In the genomic region with DNA sequence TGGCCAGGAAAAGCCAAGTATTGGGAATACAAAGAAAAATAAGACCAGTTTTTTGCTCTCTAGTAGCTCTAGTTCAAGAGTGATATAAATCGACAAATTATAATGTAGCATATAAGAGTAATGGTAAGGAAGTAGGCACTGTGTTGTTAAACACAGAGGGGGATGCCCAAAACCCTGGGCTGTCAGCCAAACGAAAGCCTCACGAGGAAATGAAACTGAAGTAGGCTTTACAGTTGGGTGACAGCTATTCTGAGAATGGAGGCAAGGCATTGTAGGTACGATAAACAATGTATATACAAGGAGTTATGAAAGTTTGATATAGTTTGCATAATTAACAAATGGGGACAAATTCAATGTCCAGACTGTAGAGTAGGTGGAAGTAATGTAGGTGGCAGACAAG, we compare ENCODE assay signal across 10 cellular contexts.
DNase-seq lines count a peak whose midpoint lies in the region; ATAC-seq and TF ChIP-seq lines count a peak whose summit lies in the region.
"Had no signal": no experiment of that assay in that cellular context is flagged by ENCODE, and none has a peak within 500 bp of the region (broad histone marks: within the 10 kb centered on the region; RNA-seq: fewer than 3 reads in every experiment).

No MANE protein-coding gene starts in this region.

- no peaks in the 10 kb centered on the region for H3K9me3 ChIP-seq in DOHH2 (ENCODE audit: control insufficient read depth, insufficient read depth, low read length)
- no peaks in the 10 kb centered on the region for H3K9me3 ChIP-seq in OCI-LY3 (ENCODE audit: insufficient read depth, low read length)
- no peaks in the 10 kb centered on the region for H3K9me3 ChIP-seq in vagina

- no peak overlapping the region for H2AFZ ChIP-seq in OCI-LY3 (ENCODE audit: low read depth, low read length)

- H3F3A ChIP-seq in DOHH2 (ENCODE audit: control insufficient read depth, insufficient read depth), result no peaks in the 10 kb centered on the region

- no peaks in the 10 kb centered on the region for H3K36me3 Mint-ChIP-seq in activated T-cell treated with anti-CD3 and anti-CD28 coated beads, Interleukin-2, amount 50 U/mL, for 24 hours (ENCODE audit: low read depth)

- no peak overlapping the region for H3K27ac Mint-ChIP-seq in activated T-cell treated with anti-CD3 and anti-CD28 coated beads, Interleukin-2, amount 50 U/mL, for 24 hours

- no peaks in the 10 kb centered on the region for H3K79me2 ChIP-seq in DOHH2 (ENCODE audit: control insufficient read depth, low read length)
- H3K79me2 ChIP-seq in OCI-LY3 (ENCODE audit: low read length), result no peaks in the 10 kb centered on the region

- ATAC-seq in GM19395 (IDR thresholded peaks at IDR 0.05; ENCODE audit: unreplicated experiment), result peak; percentile 100
- ATAC-seq in HG03060 (IDR thresholded peaks at IDR 0.05; ENCODE audit: low read depth, unreplicated experiment), result peak; percentile 100

- no peaks in the 10 kb centered on the region for H3K4me1 Mint-ChIP-seq in activated T-cell treated with anti-CD3 and anti-CD28 coated beads, Interleukin-2, amount 50 U/mL, for 24 hours (ENCODE audit: low read depth)
- H3K4me1 Mint-ChIP-seq: neural crest cell had no signal

- no peaks in the 10 kb centered on the region for H3K9me3 Mint-ChIP-seq in activated T-cell treated with anti-CD3 and anti-CD28 coated beads, Interleukin-2, amount 50 U/mL, for 24 hours
- H3K9me3 Mint-ChIP-seq: neural crest cell had no signal

- TF ChIP-seq CTCF in DOHH2 (IDR thresholded peaks at IDR 0.05; ENCODE audit: low read depth, low read length, poor library complexity, severe bottlenecking), result no peak
- TF ChIP-seq CTCF in OCI-LY3 (IDR thresholded peaks at IDR 0.05; ENCODE audit: low read depth, low read length), result no peak
- no peak for TF ChIP-seq CTCF in vagina (IDR thresholded peaks at IDR 0.05)

- H3K27me3 ChIP-seq in DOHH2 (ENCODE audit: control insufficient read depth, low read length) (no peaks in the 10 kb centered on the region), OCI-LY3 (ENCODE audit: low read depth, low read length) (peaks cover 64% of the 10 kb centered on the region), vagina (no peaks in the 10 kb centered on the region)

- H3K36me3 ChIP-seq in DOHH2 (ENCODE audit: control insufficient read depth, low read length), result no peaks in the 10 kb centered on the region
- no peaks in the 10 kb centered on the region for H3K36me3 ChIP-seq in OCI-LY3 (replicated peaks; ENCODE audit: low read depth, low read length)
- no peaks in the 10 kb centered on the region for H3K36me3 ChIP-seq in vagina

- H3K4me1 ChIP-seq in DOHH2 (ENCODE audit: control insufficient read depth, low read length) (peaks cover 44% of the 10 kb centered on the region), OCI-LY3 (ENCODE audit: low read length) (peaks cover 27% of the 10 kb centered on the region), vagina (no peaks in the 10 kb centered on the region)

- intact Hi-C loops in vagina (cut with DNase I), result no loop called here

- H3K4me2 ChIP-seq in DOHH2 (ENCODE audit: low read length) (peak overlapping the region; percentile 52), OCI-LY3 (ENCODE audit: low read length) (peak overlapping the region; percentile 76)

- DNase-seq in vagina (ENCODE audit: extremely low spot score in 2 of 2) (no peak), HCEC 1CT (no peak)
- no peak for DNase-seq in activated CD4-positive, alpha-beta T cell treated with anti-CD3 and anti-CD28 coated beads for 48 hours
- no peak for DNase-seq in activated T-cell treated with anti-CD3 and anti-CD28 coated beads, Interleukin-2, amount 50 U/mL, for 24 hours
- DNase-seq: SHP77 treated with DMSO at 0.1 percent for 48 hours had no signal

- H3K9me2 ChIP-seq in DOHH2 (replicated peaks; ENCODE audit: control insufficient read depth, low read length), result no peaks in the 10 kb centered on the region

- H3K27me3 Mint-ChIP-seq in activated T-cell treated with anti-CD3 and anti-CD28 coated beads, Interleukin-2, amount 50 U/mL, for 24 hours, result no peaks in the 10 kb centered on the region

- no peak overlapping the region for H3K9ac ChIP-seq in OCI-LY3 (ENCODE audit: low read length)

- no peak overlapping the region for H3K4me3 Mint-ChIP-seq in activated T-cell treated with anti-CD3 and anti-CD28 coated beads, Interleukin-2, amount 50 U/mL, for 24 hours
- H3K4me3 Mint-ChIP-seq: neural crest cell had no signal

- H3K27ac ChIP-seq in DOHH2 (ENCODE audit: low read depth, low read length), result 0 out of 2 replicates have a peak overlapping the region, but pooled peaks have one; percentile 21
- H3K27ac ChIP-seq in OCI-LY3 (ENCODE audit: low read length), result no peak overlapping the region
- no peak overlapping the region for H3K27ac ChIP-seq in vagina

- H4K20me1 ChIP-seq in DOHH2 (ENCODE audit: control insufficient read depth, insufficient read depth, low read depth, low read length) (no peaks in the 10 kb centered on the region), OCI-LY3 (ENCODE audit: insufficient read depth, low read length) (peaks cover 10% of the 10 kb centered on the region)

- H3K4me3 ChIP-seq in DOHH2 (ENCODE audit: low read length) (peak overlapping the region; percentile 42), OCI-LY3 (ENCODE audit: low read length) (peak overlapping the region; percentile 44), vagina (no peak overlapping the region)

- TF ChIP-seq POLR2A in vagina (IDR thresholded peaks at IDR 0.05), result no peak

Comparison
In these comparisons a context has a peak if more than half of its experiments do, and no peak if none do; other contexts are left out.
1. H3K4me3 ChIP-seq: peak in DOHH2 (single experiment) and OCI-LY3 (single experiment); none in vagina (0 of 2).